ENCODE assay signal across 14 cellular contexts in the genomic region with DNA sequence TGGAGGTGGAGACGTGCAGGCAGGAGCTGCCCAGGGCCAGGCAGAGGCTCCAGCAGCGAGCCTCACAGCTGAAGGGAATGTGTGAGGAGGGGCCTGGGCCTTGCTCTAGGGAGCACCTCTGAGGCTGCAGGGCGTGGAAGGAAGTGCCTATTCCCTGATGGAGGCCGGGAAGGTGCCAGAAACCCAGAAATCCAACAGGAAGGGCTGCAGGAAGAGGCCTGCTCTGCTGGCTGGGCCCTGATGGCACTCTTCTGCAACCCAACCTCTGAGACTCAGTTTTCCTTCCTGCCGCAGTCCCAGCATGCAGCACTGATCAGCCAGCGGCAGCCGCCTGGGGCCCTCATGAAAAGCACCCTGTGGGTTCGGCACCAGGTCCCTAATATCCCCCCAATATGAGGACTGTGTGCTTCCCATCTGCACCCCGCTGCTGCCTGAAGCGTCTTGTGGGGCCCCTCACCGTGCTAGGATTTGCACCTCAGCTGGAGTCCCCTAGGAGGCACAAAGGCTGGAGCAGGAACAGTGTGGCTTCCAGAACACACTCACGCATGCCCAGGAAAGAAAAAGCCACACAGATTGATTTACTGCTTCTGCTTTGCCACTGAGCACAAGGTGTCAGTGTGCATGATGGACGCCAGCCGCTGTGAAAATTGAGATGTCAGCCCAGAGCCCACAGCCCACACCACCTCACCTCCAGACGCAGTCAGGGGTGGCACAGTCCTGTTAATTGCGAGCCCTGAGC. TPM values are rescaled to one million over a fixed set of nuclear protein-coding genes. Genes with fewer than 3 reads are reported as not detected.
A peak's percentile ranks its signal among the peaks of the same experiment; 100 is the strongest.
DNase-seq lines count a peak whose midpoint lies in the region; ATAC-seq and TF ChIP-seq lines count a peak whose summit lies in the region.
"Had no signal": no experiment of that assay in that cellular context is flagged by ENCODE, and none has a peak within 500 bp of the region (broad histone marks: within the 10 kb centered on the region; RNA-seq: fewer than 3 reads in every experiment).

No MANE protein-coding gene starts in this region.

- no peak overlapping the region for H2AFZ ChIP-seq in H9 (ENCODE audit: low read length)

- H4K91ac ChIP-seq in H9 (ENCODE audit: insufficient read length, low read depth, low read length) = no peak overlapping the region

- no peak overlapping the region for H3K9ac ChIP-seq in H9 (ENCODE audit: extremely low read depth, insufficient read length, low read length)

- no peak overlapping the region for H2AK5ac ChIP-seq in H9 (ENCODE audit: insufficient read length, low read length)

- H2BK15ac ChIP-seq in H9 (ENCODE audit: low read depth, low read length) = no peak overlapping the region

- intact Hi-C loops in CD14-positive monocyte (cut with micrococcal nuclease) (no loop called here), cardiac septum (cut with DNase I) (no loop called here), ovary (cut with DNase I) (no loop called here)

- H3K4me1 Mint-ChIP-seq in CD14-positive monocyte = peaks cover 2% of the 10 kb centered on the region
- H3K4me1 Mint-ChIP-seq in H9 = peaks cover 25 to 31% of the 10 kb centered on the region in 2 experiments
- H3K4me1 Mint-ChIP-seq in chondrocyte (ENCODE audit: low read depth) = no peaks in the 10 kb centered on the region

- H3K4ac ChIP-seq in H9 (ENCODE audit: low read depth, low read length) = no peak overlapping the region

- H3K27me3 Mint-ChIP-seq in CD14-positive monocyte (ENCODE audit: low read depth in 3 of 3) (peaks cover 0 to 3% (median 0%) of the 10 kb centered on the region in 3 donors), H9 (ENCODE audit: low read depth) (peaks cover 12% of the 10 kb centered on the region), chondrocyte (ENCODE audit: low read depth) (peaks cover 13% of the 10 kb centered on the region)

- DNase-seq in CD14-positive monocyte (ENCODE audit: low spot score) (peak; percentile 38), H9 (peak; percentile 41), cardiac septum (ENCODE audit: low spot score) (peak; percentile 68), ovary (peak in 4 of 5 donors; percentile 2 to 16 (median 4)), chondrocyte (ENCODE audit: low spot score) (no peak), NCI-H2107 (lab: John Stamatoyannopoulos, UW) (no peak)
- DNase-seq: amygdala; dermis blood vessel endothelial cell; NCI-H1105 treated with DMSO at 0.1 percent for 48 hours; NCI-H446 treated with DMSO at 0.1 percent for 48 hours; stimulated activated naive CD4-positive, alpha-beta T cell treated with Interleukin-2 at 50 U/mL for 16 hours had no signal

- WGBS in H9 (ENCODE audit: extremely low coverage, insufficient read length, low lambda C conversion rate) = no CpG with 5 or more reads among the region's 16 CpGs
- WGBS in ovary, 3 donors = 59 to 60% (median 59%) methylated on average over 15 to 16 of the region's 16 CpGs

- H3K23me2 ChIP-seq in H9 (ENCODE audit: insufficient read length, low read depth, low read length, poor library complexity, severe bottlenecking) = no peaks in the 10 kb centered on the region

- no peak overlapping the region for H2BK12ac ChIP-seq in H9 (ENCODE audit: insufficient read length, low read depth, low read length)

- no peak overlapping the region for H4K5ac ChIP-seq in H9 (ENCODE audit: insufficient read length, low read depth, low read length)

- no peak overlapping the region for H3K4me2 ChIP-seq in H9 (ENCODE audit: insufficient read depth, insufficient read length, low read length)

- no peak overlapping the region for H3K23ac ChIP-seq in H9 (ENCODE audit: insufficient read length, low read depth, low read length)

- H3K79me2 ChIP-seq in H9 (ENCODE audit: insufficient read depth, low read length) = no peaks in the 10 kb centered on the region

- no peak for TF ChIP-seq EP300 in ovary (IDR thresholded peaks at IDR 0.05)

- H3T11ph ChIP-seq in H9 (ENCODE audit: low read length) = no peak overlapping the region

- no peak overlapping the region for H2BK20ac ChIP-seq in H9 (ENCODE audit: low read depth, low read length, poor library complexity, severe bottlenecking)

- H3K14ac ChIP-seq in H9 (ENCODE audit: insufficient read depth, low read length) = peak overlapping the region; percentile 68; the same call in 1 of the 2 replicates

- ATAC-seq in HG03442 (IDR thresholded peaks at IDR 0.05; ENCODE audit: unreplicated experiment) = no peak

- no peak for TF ChIP-seq POLR2A in ovary (IDR thresholded peaks at IDR 0.05)

- H3K27ac Mint-ChIP-seq in CD14-positive monocyte (no peak overlapping the region), H9 (no peak overlapping the region), chondrocyte (ENCODE audit: unreplicated experiment) (no peak overlapping the region)
- H3K27ac Mint-ChIP-seq: CD4-positive, alpha-beta T cell; T-helper 1 cell treated with Interleukin-12 subunit alpha and Interleukin-12 subunit beta and Interleukin-4 antibody, amounts not matched to agents 30 μg/mL and 1 μg/mL, for 36 hours had no signal

- no peak overlapping the region for H3K27ac ChIP-seq in H9 (ENCODE audit: insufficient read length, low read depth, low read length)
- H3K27ac ChIP-seq in ovary = no peak overlapping the region

- H3K9me3 ChIP-seq in H9 (ENCODE audit: control insufficient read depth, low read depth, low read length) (no peaks in the 10 kb centered on the region), ovary (no peaks in the 10 kb centered on the region)

- H3K79me1 ChIP-seq in H9 (ENCODE audit: insufficient read depth, low read depth, low read length, poor library complexity, severe bottlenecking) = no peaks in the 10 kb centered on the region

- H3K9me3 Mint-ChIP-seq in CD14-positive monocyte (peaks cover 0 to 16% (median 8%) of the 10 kb centered on the region in 7 donors), H9 (peaks cover 0 to 3% of the 10 kb centered on the region in 2 experiments; a peak in 2 of 5 replicates), chondrocyte (ENCODE audit: low read depth) (peaks cover 13% of the 10 kb centered on the region)
- H3K9me3 Mint-ChIP-seq: CD4-positive, alpha-beta T cell; T-helper 1 cell treated with Interleukin-12 subunit alpha and Interleukin-12 subunit beta and Interleukin-4 antibody, amounts not matched to agents 30 μg/mL and 1 μg/mL, for 36 hours had no signal

- TF ChIP-seq CTCF in CD14-positive monocyte (IDR thresholded peaks at IDR 0.05) = no peak
- no peak for TF ChIP-seq CTCF in H9 (conservative IDR thresholded peaks at IDR 0.05)
- no peak for TF ChIP-seq CTCF in ovary (IDR thresholded peaks at IDR 0.05)
- no peak for TF ChIP-seq CTCF in chondrocyte (IDR thresholded peaks at IDR 0.05)

- H3K36me3 Mint-ChIP-seq in CD14-positive monocyte (no peaks in the 10 kb centered on the region), H9 (ENCODE audit: insufficient read depth in 1 of 3, low read depth in 3 of 3) (no peaks in the 10 kb centered on the region; a peak in 2 of 7 replicates), chondrocyte (ENCODE audit: low read depth) (peaks cover 1% of the 10 kb centered on the region)

- H2BK5ac ChIP-seq in H9 (ENCODE audit: insufficient read length, low read length) = no peak overlapping the region

- H3K36me3 ChIP-seq in ovary = no peaks in the 10 kb centered on the region

- no peak overlapping the region for H3K56ac ChIP-seq in H9 (ENCODE audit: insufficient read length, low read depth, low read length)

- no peak overlapping the region for H3K4me3 Mint-ChIP-seq in CD14-positive monocyte
- H3K4me3 Mint-ChIP-seq in H9 = no peak overlapping the region
- H3K4me3 Mint-ChIP-seq in chondrocyte (ENCODE audit: unreplicated experiment) = no peak overlapping the region
- H3K4me3 Mint-ChIP-seq: CD4-positive, alpha-beta T cell; T-helper 1 cell treated with Interleukin-12 subunit alpha and Interleukin-12 subunit beta and Interleukin-4 antibody, amounts not matched to agents 30 μg/mL and 1 μg/mL, for 36 hours had no signal

- no peak overlapping the region for H2BK120ac ChIP-seq in H9 (ENCODE audit: low read depth, low read length, poor library complexity, severe bottlenecking)

- H3K18ac ChIP-seq in H9 (ENCODE audit: insufficient read length, low read depth, low read length) = no peak overlapping the region

- no peaks in the 10 kb centered on the region for H4K20me1 ChIP-seq in H9 (ENCODE audit: control insufficient read depth, insufficient read depth, insufficient read length)

- H3K27me3 ChIP-seq in H9 (ENCODE audit: insufficient read depth, low read length) (no peaks in the 10 kb centered on the region), ovary (no peaks in the 10 kb centered on the region)

- no peak overlapping the region for H3K4me3 ChIP-seq in ovary

- H3K4me1 ChIP-seq in H9 (ENCODE audit: insufficient read depth, low read length) = no peaks in the 10 kb centered on the region
- H3K4me1 ChIP-seq in ovary (ENCODE audit: insufficient read depth) = no peaks in the 10 kb centered on the region

- H4K8ac ChIP-seq in H9 (replicated peaks; ENCODE audit: insufficient read length, low read depth, low read length) = no peak overlapping the region

RNA-seq across cellular contexts. Expression of a gene that starts 15.8 kb away (rescaled TPM):
- polyA plus RNA-seq in CD14-positive monocyte = 1 to 10 TPM in 1 of 2 donors, under 1 TPM in 1; 0.68 to 1.8 TPM
- total RNA-seq in H9 (2021) = 17.6 and 20.0 TPM in 2 replicates
- 1.0 TPM for total RNA-seq in cardiac septum
- 1 to 10 TPM in 4 of 7 donors, under 1 TPM in 3; 0.60 to 5.2 (median 1.3) TPM for total RNA-seq in ovary
- polyA plus RNA-seq in ovary = 1 to 10 TPM in 1 of 2 donors, under 1 TPM in 1; 0.92 to 2.3 TPM
- 0.05 to 0.18 TPM in 2 of 3 replicates, not detected in the other for total RNA-seq in chondrocyte

Comparison
In these comparisons a context has a peak if more than half of its experiments do, and no peak if none do; other contexts are left out.
1. DNase-seq: peak in CD14-positive monocyte (single experiment), H9 (single experiment), cardiac septum (single experiment) and ovary (4 of 5); none in chondrocyte (single experiment) and NCI-H2107 (single experiment).